Comparison of ENCODE assay signal across 20 cellular contexts in the genomic region with DNA sequence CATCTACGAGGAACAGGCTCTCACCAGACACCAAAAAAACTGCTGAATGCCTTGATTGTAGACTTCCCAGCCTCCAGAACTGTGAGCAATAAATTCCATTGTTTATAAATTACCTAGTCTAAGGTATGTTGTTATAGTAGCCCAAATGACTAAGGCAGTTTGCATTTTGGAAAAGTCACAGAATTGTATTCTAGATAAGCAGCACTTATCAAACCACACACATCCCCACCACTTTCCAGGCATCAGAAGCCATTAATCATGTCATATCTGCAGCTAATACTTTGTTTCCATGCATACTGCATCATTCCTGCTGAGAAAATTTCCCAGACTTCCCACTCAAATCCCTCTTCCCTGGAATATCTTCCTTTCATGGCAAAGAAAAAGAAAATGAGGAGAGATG.
A peak's percentile ranks its signal among the peaks of the same experiment; 100 is the strongest.
DNase-seq lines count a peak whose midpoint lies in the region; ATAC-seq, FAIRE-seq and TF ChIP-seq lines count a peak whose summit lies in the region.
"Had no signal": no experiment of that assay in that cellular context is flagged by ENCODE, and none has a peak within 500 bp of the region (broad histone marks: within the 10 kb centered on the region; RNA-seq: fewer than 3 reads in every experiment).

No MANE protein-coding gene starts in this region.

- H3K4me3 ChIP-seq in K562 (no peak overlapping the region), neural cell (ENCODE audit: low read length) (no peak overlapping the region)
- H3K4me3 ChIP-seq: GM23338 had no signal

- no peak for FAIRE-seq in K562 (lab: Jason Lieb, UNC)
- FAIRE-seq: GM12891, GM18507 had no signal

- H3K9me1 ChIP-seq in K562 (ENCODE audit: control insufficient read depth, insufficient read depth, low read length), result no peaks in the 10 kb centered on the region

- CTCF ChIA-PET in K562 (lab: Yijun Ruan, JAX; ENCODE audit: low intra/inter-chr PET ratio), result no interaction called here

- TF ChIP-seq EP300 in K562 (IDR thresholded peaks at IDR 0.05; ENCODE audit: low read length) (peak; percentile 42; the same call in 1 of the 2 replicates), neural cell (conservative IDR thresholded peaks at IDR 0.05; ENCODE audit: poor library complexity, severe bottlenecking) (no peak)

- intact Hi-C loops in K562 (cut with micrococcal nuclease), result no loop called here

- H3K9ac ChIP-seq in K562 (ENCODE audit: insufficient read depth in 1 of 2, low read depth in 2 of 2, low read length in 2 of 2) (no peak overlapping the region), neural cell (ENCODE audit: low read length) (no peak overlapping the region)

- H3K27ac ChIP-seq in K562 (ENCODE audit: extremely low read depth, low read depth, low read length), result no peak overlapping the region
- H3K27ac ChIP-seq in neural cell (ENCODE audit: low read length), result no peak overlapping the region

- no peaks in the 10 kb centered on the region for H3F3A ChIP-seq in neural cell (ENCODE audit: insufficient read depth, low read length, poor library complexity, severe bottlenecking)

- no peaks in the 10 kb centered on the region for H3K36me3 ChIP-seq in K562 (ENCODE audit: control insufficient read depth, insufficient read depth, low read length)
- H3K36me3 ChIP-seq in neural cell (ENCODE audit: insufficient read depth, low read length), result no peaks in the 10 kb centered on the region

- H3K79me2 ChIP-seq in K562 (ENCODE audit: control insufficient read depth, insufficient read depth, low read length) (no peaks in the 10 kb centered on the region), neural cell (replicated peaks; ENCODE audit: insufficient read depth, low read length) (no peaks in the 10 kb centered on the region)

- H3K4me2 ChIP-seq in K562 (ENCODE audit: insufficient read depth, low read length) (no peak overlapping the region), neural cell (ENCODE audit: low read length) (no peak overlapping the region)
- H3K4me2 ChIP-seq: GM23338 had no signal

- H3K9me2 ChIP-seq in neural cell (ENCODE audit: insufficient read depth, low read length), result no peaks in the 10 kb centered on the region

- ATAC-seq in K562 (no peak), GM19467 (IDR thresholded peaks at IDR 0.05; ENCODE audit: unreplicated experiment) (no peak), HG03097 (IDR thresholded peaks at IDR 0.05; ENCODE audit: low FRiP score, unreplicated experiment) (no peak)
- ATAC-seq: GM23338, HCT116 had no signal

- H3K27me3 ChIP-seq in K562 (ENCODE audit: control insufficient read depth in 2 of 2, insufficient read depth in 2 of 2, low read length in 2 of 2) (peaks cover 0 to 10% of the 10 kb centered on the region in 2 experiments; a peak in 2 of 5 replicates), neural cell (ENCODE audit: insufficient read depth, low read depth, low read length) (no peaks in the 10 kb centered on the region)

- DNase-seq in A172 (ENCODE audit: low spot score), result peak; percentile 12
- peak; percentile 4 for DNase-seq in OCI-M1 (lab: John Stamatoyannopoulos, UW)
- peak in 1 of 4 experiments; percentile 6 for DNase-seq in K562 (ENCODE audit: extremely low read depth in 1 of 4, low spot score in 3 of 4)
- DNase-seq in iPS-NIHi7 (ENCODE audit: extremely low spot score), result no peak
- DNase-seq: 8988T; C1 segment of cervical spinal cord; Calu3; CD4-positive, alpha-beta memory T cell; COR-L47; DMS53; DMS79 treated with DMSO at 0.1 percent for 48 hours; GF-D8; H9 had no signal

- TF ChIP-seq RAD21 in K562 (CRISPR knock-in tag; conservative IDR thresholded peaks at IDR 0.05 in 1 of 2, IDR thresholded peaks at IDR 0.05 in 1 of 2) (no peak), neural cell (conservative IDR thresholded peaks at IDR 0.05) (no peak)

- TF ChIP-seq CTCF in K562 (IDR thresholded peaks at IDR 0.05 in 2 of 3, conservative IDR thresholded peaks at IDR 0.05 in 1 of 3; ENCODE audit: insufficient read depth in 2 of 3, low read depth in 1 of 3, low read length in 3 of 3) (no peak), neural cell (IDR thresholded peaks at IDR 0.05; ENCODE audit: poor library complexity, severe bottlenecking) (no peak)

- no peak for TF ChIP-seq POLR2A in K562 (conservative IDR thresholded peaks at IDR 0.05)

- in situ Hi-C loops in K562 (cut with MboI), result no loop called here

- peaks cover 2% of the 10 kb centered on the region; the same call in 1 of the 2 replicates for H3K9me3 ChIP-seq in K562 (replicated peaks; ENCODE audit: control insufficient read depth, insufficient read depth, low read depth, low read length)
- H3K9me3 ChIP-seq in neural cell (ENCODE audit: low read length), result no peaks in the 10 kb centered on the region

- H2AFZ ChIP-seq in K562 (ENCODE audit: low read depth, low read length) (no peak overlapping the region), neural cell (ENCODE audit: low read depth, low read length) (no peak overlapping the region)
- H2AFZ ChIP-seq: GM23338 had no signal

- H4K20me1 ChIP-seq in K562 (replicated peaks; ENCODE audit: control insufficient read depth, insufficient read depth, low read length), result no peaks in the 10 kb centered on the region
- no peaks in the 10 kb centered on the region for H4K20me1 ChIP-seq in neural cell (ENCODE audit: insufficient read depth)

- 0% methylated on average over 1 of the region's 1 CpG for WGBS in K562 (ENCODE audit: insufficient coverage, low coverage, missing lambda C conversion rate)

- BruUV-seq in K562 (replicated peaks; lab: Mats Ljungman, UMichigan), result no TSS peak

- H3K4me1 ChIP-seq in K562 (replicated peaks in 1 of 2; ENCODE audit: control insufficient read depth in 2 of 2, insufficient read depth in 2 of 2, low read length in 2 of 2), result peaks cover 3 to 12% of the 10 kb centered on the region in 2 experiments; a peak in 3 of 5 replicates

- POLR2A ChIA-PET in K562 (lab: Yijun Ruan, JAX), result no interaction called here

TF ChIP-seq in K562, 482 proteins besides CTCF, POLR2A, EP300 and RAD21 (continues in another document):
- TF ChIP-seq SRSF1 (IDR thresholded peaks at IDR 0.05; ENCODE audit: low read depth, low read length), result no peak
- 0 out of 2 replicates have a peak, but pooled peaks have one; percentile 23 for TF ChIP-seq SMARCA4 (IDR thresholded peaks at IDR 0.05)
- TF ChIP-seq, protein P1, sequence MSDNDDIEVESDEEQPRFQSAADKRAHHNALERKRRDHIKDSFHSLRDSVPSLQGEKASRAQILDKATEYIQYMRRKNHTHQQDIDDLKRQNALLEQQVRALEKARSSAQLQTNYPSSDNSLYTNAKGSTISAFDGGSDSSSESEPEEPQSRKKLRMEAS (CRISPR knock-in tag; IDR thresholded peaks at IDR 0.05), result no peak
- TF ChIP-seq SRSF3 (IDR thresholded peaks at IDR 0.05; ENCODE audit: insufficient read depth, low read length), result no peak
- TF ChIP-seq GTF2F1 (IDR thresholded peaks at IDR 0.05; ENCODE audit: low read depth, low read length), result no peak
- TF ChIP-seq ATF1 (CRISPR knock-in tag; IDR thresholded peaks at IDR 0.05), result no peak
- no peak for TF ChIP-seq ATF1 (tag; IDR thresholded peaks at IDR 0.05)
- no peak for TF ChIP-seq GABPA (tag; conservative IDR thresholded peaks at IDR 0.05; ENCODE audit: low read depth)
- no peak for TF ChIP-seq JUND (IDR thresholded peaks at IDR 0.05; ENCODE audit: borderline replicate concordance, low read depth, low read length)
- no peak; the same call in 1 of the 3 replicates for TF ChIP-seq JUND (tag; IDR thresholded peaks at IDR 0.05; ENCODE audit: borderline replicate concordance, low read depth, low read length)
- TF ChIP-seq, protein P2, sequence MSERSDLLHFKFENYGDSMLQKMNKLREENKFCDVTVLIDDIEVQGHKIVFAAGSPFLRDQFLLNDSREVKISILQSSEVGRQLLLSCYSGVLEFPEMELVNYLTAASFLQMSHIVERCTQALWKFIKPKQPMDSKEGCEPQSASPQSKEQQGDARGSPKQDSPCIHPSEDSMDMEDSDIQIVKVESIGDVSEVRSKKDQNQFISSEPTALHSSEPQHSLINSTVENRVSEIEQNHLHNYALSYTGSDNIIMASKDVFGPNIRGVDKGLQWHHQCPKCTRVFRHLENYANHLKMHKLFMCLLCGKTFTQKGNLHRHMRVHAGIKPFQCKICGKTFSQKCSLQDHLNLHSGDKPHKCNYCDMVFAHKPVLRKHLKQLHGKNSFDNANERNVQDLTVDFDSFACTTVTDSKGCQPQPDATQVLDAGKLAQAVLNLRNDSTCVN (CRISPR knock-in tag; IDR thresholded peaks at IDR 0.05), result no peak
- no peak for TF ChIP-seq DIDO1 (tag; IDR thresholded peaks at IDR 0.05; ENCODE audit: low read depth)

TF ChIP-seq in neural cell, 6 proteins besides CTCF, POLR2A, EP300 and RAD21:
- TF ChIP-seq, protein P3, sequence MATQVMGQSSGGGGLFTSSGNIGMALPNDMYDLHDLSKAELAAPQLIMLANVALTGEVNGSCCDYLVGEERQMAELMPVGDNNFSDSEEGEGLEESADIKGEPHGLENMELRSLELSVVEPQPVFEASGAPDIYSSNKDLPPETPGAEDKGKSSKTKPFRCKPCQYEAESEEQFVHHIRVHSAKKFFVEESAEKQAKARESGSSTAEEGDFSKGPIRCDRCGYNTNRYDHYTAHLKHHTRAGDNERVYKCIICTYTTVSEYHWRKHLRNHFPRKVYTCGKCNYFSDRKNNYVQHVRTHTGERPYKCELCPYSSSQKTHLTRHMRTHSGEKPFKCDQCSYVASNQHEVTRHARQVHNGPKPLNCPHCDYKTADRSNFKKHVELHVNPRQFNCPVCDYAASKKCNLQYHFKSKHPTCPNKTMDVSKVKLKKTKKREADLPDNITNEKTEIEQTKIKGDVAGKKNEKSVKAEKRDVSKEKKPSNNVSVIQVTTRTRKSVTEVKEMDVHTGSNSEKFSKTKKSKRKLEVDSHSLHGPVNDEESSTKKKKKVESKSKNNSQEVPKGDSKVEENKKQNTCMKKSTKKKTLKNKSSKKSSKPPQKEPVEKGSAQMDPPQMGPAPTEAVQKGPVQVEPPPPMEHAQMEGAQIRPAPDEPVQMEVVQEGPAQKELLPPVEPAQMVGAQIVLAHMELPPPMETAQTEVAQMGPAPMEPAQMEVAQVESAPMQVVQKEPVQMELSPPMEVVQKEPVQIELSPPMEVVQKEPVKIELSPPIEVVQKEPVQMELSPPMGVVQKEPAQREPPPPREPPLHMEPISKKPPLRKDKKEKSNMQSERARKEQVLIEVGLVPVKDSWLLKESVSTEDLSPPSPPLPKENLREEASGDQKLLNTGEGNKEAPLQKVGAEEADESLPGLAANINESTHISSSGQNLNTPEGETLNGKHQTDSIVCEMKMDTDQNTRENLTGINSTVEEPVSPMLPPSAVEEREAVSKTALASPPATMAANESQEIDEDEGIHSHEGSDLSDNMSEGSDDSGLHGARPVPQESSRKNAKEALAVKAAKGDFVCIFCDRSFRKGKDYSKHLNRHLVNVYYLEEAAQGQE (IDR thresholded peaks at IDR 0.05; ENCODE audit: borderline replicate concordance), result peak; percentile 54
- TF ChIP-seq SMC3 (conservative IDR thresholded peaks at IDR 0.05; ENCODE audit: poor library complexity), result no peak
